Comparison of ENCODE assay signal across 11 cellular contexts in genomic region chr1:208187499-208188041, GRCh38. TPM values are rescaled to one million over a fixed set of nuclear protein-coding genes. Genes with fewer than 3 reads are reported as not detected.
DNase-seq lines count a peak whose midpoint lies in the region; ATAC-seq, FAIRE-seq and TF ChIP-seq lines count a peak whose summit lies in the region.
"Had no signal": no experiment of that assay in that cellular context is flagged by ENCODE, and none has a peak within 500 bp of the region (broad histone marks: within the 10 kb centered on the region; RNA-seq: fewer than 3 reads in every experiment).

No MANE protein-coding gene starts in this region.

- H3K9me3 Mint-ChIP-seq in osteocyte (ENCODE audit: unreplicated experiment), result no peaks in the 10 kb centered on the region

- H3K4ac ChIP-seq in trophoblast cell (ENCODE audit: low read depth, low read length), result peak overlapping the region; percentile 51

- H3K4me2 ChIP-seq in trophoblast cell (ENCODE audit: low read length), result no peak overlapping the region

- no peak overlapping the region for H3K27ac ChIP-seq in trophoblast cell (ENCODE audit: low read depth, low read length)
- H3K27ac ChIP-seq: right lobe of liver had no signal

- DNase-seq in GM19239 (ENCODE audit: insufficient read length, low spot score) (peak; percentile 35), trophoblast cell (peak in 1 of 2 donors; percentile 32), osteocyte (ENCODE audit: extremely low spot score, unreplicated experiment) (no peak), NCI-H748 (lab: John Stamatoyannopoulos, UW; ENCODE audit: unreplicated experiment) (no peak), glomerular visceral epithelial cell (ENCODE audit: extremely low spot score) (no peak)
- no peak for DNase-seq in stimulated activated naive CD4-positive, alpha-beta T cell (lab: John Stamatoyannopoulos, UW)
- DNase-seq: EL, NCI-H2171 treated with DMSO at 0.1 percent for 48 hours, right lobe of liver had no signal

- peaks cover 4% of the 10 kb centered on the region for H3K36me3 Mint-ChIP-seq in osteocyte (ENCODE audit: unreplicated experiment)

- no peak overlapping the region for H3K4me3 ChIP-seq in trophoblast cell (ENCODE audit: low read depth, low read length)
- H3K4me3 ChIP-seq: right lobe of liver had no signal

- peaks cover 26 to 35% of the 10 kb centered on the region in 2 experiments for H3K4me1 ChIP-seq in trophoblast cell (ENCODE audit: control insufficient read depth in 1 of 2, insufficient read depth in 2 of 2, low read length in 2 of 2)

- no peak overlapping the region for H3K23ac ChIP-seq in trophoblast cell (ENCODE audit: low read length)

- no peak overlapping the region for H4K12ac ChIP-seq in trophoblast cell (ENCODE audit: low read depth, low read length)

- peak overlapping the region; percentile 38 for H2BK5ac ChIP-seq in trophoblast cell (ENCODE audit: low read depth, low read length, poor library complexity)

- no peak overlapping the region for H2AK5ac ChIP-seq in trophoblast cell (ENCODE audit: low read length)

- H3K36me3 ChIP-seq in trophoblast cell (ENCODE audit: control insufficient read depth in 1 of 2, insufficient read depth in 2 of 2, low read length in 2 of 2), result peaks cover 5 to 21% of the 10 kb centered on the region in 2 experiments
- H3K36me3 ChIP-seq: right lobe of liver had no signal

- H3K79me2 ChIP-seq in trophoblast cell (ENCODE audit: control insufficient read depth, insufficient read depth, low read length, poor library complexity), result peaks cover 4% of the 10 kb centered on the region

- no peaks in the 10 kb centered on the region for H3K27me3 ChIP-seq in trophoblast cell (ENCODE audit: insufficient read depth, low read length)
- H3K27me3 ChIP-seq: right lobe of liver had no signal

- no CpG with 5 or more reads among the region's 7 CpGs for WGBS in trophoblast cell (ENCODE audit: extremely low coverage, insufficient coverage, insufficient read length)

- peak overlapping the region; percentile 56 for H2BK120ac ChIP-seq in trophoblast cell (ENCODE audit: insufficient read depth, low read length, poor library complexity)

- no peak overlapping the region for H3K18ac ChIP-seq in trophoblast cell (ENCODE audit: low read length)

- H3K4me3 Mint-ChIP-seq in osteocyte (ENCODE audit: unreplicated experiment), result no peak overlapping the region

- H2BK12ac ChIP-seq in trophoblast cell (ENCODE audit: low read length), result peak overlapping the region; percentile 61

- H3K27ac Mint-ChIP-seq in osteocyte (ENCODE audit: unreplicated experiment), result no peak overlapping the region

- no peak overlapping the region for H2AFZ ChIP-seq in trophoblast cell (ENCODE audit: insufficient read depth, low read length, poor library complexity)

- peak overlapping the region; percentile 42 for H4K91ac ChIP-seq in trophoblast cell (ENCODE audit: low read depth, low read length)

- H3K4me1 Mint-ChIP-seq in osteocyte (ENCODE audit: unreplicated experiment), result peaks cover 53% of the 10 kb centered on the region

- H3K9me3 ChIP-seq in trophoblast cell (ENCODE audit: insufficient read depth, low read depth, low read length), result no peaks in the 10 kb centered on the region
- H3K9me3 ChIP-seq: right lobe of liver had no signal

- H3K14ac ChIP-seq in trophoblast cell (ENCODE audit: low read length), result peak overlapping the region; percentile 35

- peak; percentile 70 for ATAC-seq in HG02610 (IDR thresholded peaks at IDR 0.05; ENCODE audit: unreplicated experiment)
- peak; percentile 72 for ATAC-seq in HG03520 (IDR thresholded peaks at IDR 0.05; ENCODE audit: unreplicated experiment)
- ATAC-seq: right lobe of liver had no signal

- no peak overlapping the region for H3K9ac ChIP-seq in trophoblast cell (ENCODE audit: low read length)

- H4K8ac ChIP-seq in trophoblast cell (ENCODE audit: low read depth, low read length), result no peak overlapping the region

- no peak for FAIRE-seq in GM19239 (lab: Jason Lieb, UNC)

- H3K79me1 ChIP-seq in trophoblast cell (ENCODE audit: low read length), result peaks cover 25% of the 10 kb centered on the region

- TF ChIP-seq CTCF in osteocyte (IDR thresholded peaks at IDR 0.05), result no peak

- H3K27me3 Mint-ChIP-seq in osteocyte (ENCODE audit: unreplicated experiment), result no peaks in the 10 kb centered on the region

RNA-seq across cellular contexts. Expression of gene PLXNA2, which starts 56.6 kb away (rescaled TPM):
- 35.3 and 35.7 TPM in 2 replicates for polyA plus RNA-seq in trophoblast cell (2013)
- 19.5 and 20.5 TPM in 2 replicates for total RNA-seq in osteocyte
